ENCODE assay signal across 1 cellular context in the genomic region with DNA sequence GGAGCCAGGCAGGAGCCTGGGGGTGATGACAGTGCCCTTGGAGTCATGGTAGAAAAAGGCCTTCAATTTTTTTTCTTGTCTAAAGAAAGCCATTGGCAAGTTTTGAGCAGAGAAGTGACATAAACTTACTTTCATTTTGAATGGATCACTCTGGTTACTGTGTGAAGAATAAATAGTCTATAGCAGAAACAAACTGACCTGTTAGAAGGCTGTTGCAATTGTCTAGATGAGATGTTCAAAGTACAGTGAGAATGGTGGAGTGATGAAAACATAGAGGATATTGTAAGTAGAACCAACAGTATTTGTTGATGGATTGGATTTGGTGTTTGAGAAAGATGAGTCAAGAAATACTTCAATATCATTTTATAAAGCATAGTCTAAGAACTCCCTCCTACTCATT.
TF ChIP-seq lines count a peak whose summit lies in the region.

No MANE protein-coding gene starts in this region.

TF ChIP-seq in GM12878, 131 proteins besides CTCF, POLR2A, EP300 and RAD21 (continued from another document):
- TF ChIP-seq, protein P1, sequence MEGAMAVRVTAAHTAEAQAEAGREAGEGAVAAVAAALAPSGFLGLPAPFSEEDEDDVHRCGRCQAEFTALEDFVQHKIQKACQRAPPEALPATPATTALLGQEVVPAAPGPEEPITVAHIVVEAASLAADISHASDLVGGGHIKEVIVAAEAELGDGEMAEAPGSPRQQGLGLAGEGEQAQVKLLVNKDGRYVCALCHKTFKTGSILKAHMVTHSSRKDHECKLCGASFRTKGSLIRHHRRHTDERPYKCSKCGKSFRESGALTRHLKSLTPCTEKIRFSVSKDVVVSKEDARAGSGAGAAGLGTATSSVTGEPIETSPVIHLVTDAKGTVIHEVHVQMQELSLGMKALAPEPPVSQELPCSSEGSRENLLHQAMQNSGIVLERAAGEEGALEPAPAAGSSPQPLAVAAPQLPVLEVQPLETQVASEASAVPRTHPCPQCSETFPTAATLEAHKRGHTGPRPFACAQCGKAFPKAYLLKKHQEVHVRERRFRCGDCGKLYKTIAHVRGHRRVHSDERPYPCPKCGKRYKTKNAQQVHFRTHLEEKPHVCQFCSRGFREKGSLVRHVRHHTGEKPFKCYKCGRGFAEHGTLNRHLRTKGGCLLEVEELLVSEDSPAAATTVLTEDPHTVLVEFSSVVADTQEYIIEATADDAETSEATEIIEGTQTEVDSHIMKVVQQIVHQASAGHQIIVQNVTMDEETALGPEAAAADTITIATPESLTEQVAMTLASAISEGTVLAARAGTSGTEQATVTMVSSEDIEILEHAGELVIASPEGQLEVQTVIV (IDR thresholded peaks at IDR 0.05; ENCODE audit: borderline replicate concordance, partially characterized antibody), result no peak
- TF ChIP-seq NR2F1 (conservative IDR thresholded peaks at IDR 0.05) (no peak), TARDBP (IDR thresholded peaks at IDR 0.05; ENCODE audit: borderline replicate concordance) (no peak)
